In the genomic region with DNA sequence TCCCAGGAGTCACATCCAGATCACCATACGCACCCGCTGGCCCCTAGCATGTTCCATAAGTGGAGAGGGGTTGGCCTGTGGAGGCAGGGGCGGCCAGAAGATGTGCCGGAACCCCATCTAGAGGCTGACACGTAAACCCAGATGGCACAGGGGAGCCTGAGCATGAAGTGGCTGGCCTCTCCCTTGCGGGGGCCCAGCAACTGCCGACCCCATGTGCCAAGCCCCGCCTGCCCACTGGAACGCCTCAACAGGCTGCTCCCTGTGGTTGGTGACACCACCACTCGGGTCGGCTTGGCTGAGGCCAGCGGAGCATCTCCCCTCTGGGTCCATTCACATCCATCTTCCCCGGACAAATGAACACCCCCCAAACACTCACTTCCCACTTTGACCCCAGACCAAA, we compare ENCODE assay signal across 15 cellular contexts. TPM values are rescaled to one million over a fixed set of nuclear protein-coding genes. Genes with fewer than 3 reads are reported as not detected.
A peak's percentile ranks its signal among the peaks of the same experiment; 100 is the strongest.
DNase-seq lines count a peak whose midpoint lies in the region; ATAC-seq and TF ChIP-seq lines count a peak whose summit lies in the region.
"Had no signal": no experiment of that assay in that cellular context is flagged by ENCODE, and none has a peak within 500 bp of the region (broad histone marks: within the 10 kb centered on the region; RNA-seq: fewer than 3 reads in every experiment).

No MANE protein-coding gene starts in this region.

- no peak overlapping the region for H3K4me3 ChIP-seq in lower lobe of right lung

- no peaks in the 10 kb centered on the region for H3K9me3 ChIP-seq in lower lobe of right lung

- peaks cover 20% of the 10 kb centered on the region for H3K36me3 Mint-ChIP-seq in chondrocyte (ENCODE audit: low read depth)
- H3K36me3 Mint-ChIP-seq in neural crest cell (ENCODE audit: low read depth), result no peaks in the 10 kb centered on the region
- no peaks in the 10 kb centered on the region for H3K36me3 Mint-ChIP-seq in stimulated activated memory B cell treated with anti-CD40 and anti-IgM and Interleukin-4, amounts not matched to agents 10 μg/mL and 1 μg/mL and 100 μg/mL, for 72 hours
- H3K36me3 Mint-ChIP-seq: CD8-positive, alpha-beta T cell had no signal

- no peak for ATAC-seq in lower lobe of right lung
- no peak for ATAC-seq in stimulated activated memory B cell treated with anti-CD40 and anti-IgM and Interleukin-4, amounts not matched to agents 10 μg/mL and 1 μg/mL and 100 μg/mL, for 72 hours
- ATAC-seq: CD8-positive, alpha-beta T cell; Right ventricle myocardium inferior had no signal

- no peaks in the 10 kb centered on the region for H3K27me3 Mint-ChIP-seq in chondrocyte (ENCODE audit: low read depth)
- H3K27me3 Mint-ChIP-seq in neural crest cell (ENCODE audit: low read depth), result no peaks in the 10 kb centered on the region
- H3K27me3 Mint-ChIP-seq in stimulated activated memory B cell treated with anti-CD40 and anti-IgM and Interleukin-4, amounts not matched to agents 10 μg/mL and 1 μg/mL and 100 μg/mL, for 72 hours, result peaks cover 99% of the 10 kb centered on the region

- no peak for DNase-seq in RWPE1 (ENCODE audit: low spot score)
- no peak for DNase-seq in chondrocyte (ENCODE audit: low spot score)
- DNase-seq in neural crest cell (ENCODE audit: low read depth, low spot score), result no peak
- DNase-seq in lower lobe of right lung, result no peak
- DNase-seq in HK-2 (ENCODE audit: unreplicated experiment), result no peak
- DNase-seq: CD8-positive, alpha-beta T cell; H7; NCI-H1417; NCI-H1930; NCI-H2171 treated with DMSO at 0.1 percent for 48 hours; NCI-H774 had no signal

- H3K27ac Mint-ChIP-seq in chondrocyte (ENCODE audit: unreplicated experiment) (peak overlapping the region; percentile 77), neural crest cell (ENCODE audit: unreplicated experiment) (peak overlapping the region; percentile 57)
- H3K27ac Mint-ChIP-seq in stimulated activated memory B cell treated with anti-CD40 and anti-IgM and Interleukin-4, amounts not matched to agents 10 μg/mL and 1 μg/mL and 100 μg/mL, for 72 hours, result no peak overlapping the region
- H3K27ac Mint-ChIP-seq: CD8-positive, alpha-beta T cell had no signal

- peaks cover 41% of the 10 kb centered on the region for H3K36me3 ChIP-seq in lower lobe of right lung

- no peak overlapping the region for H3K4me3 Mint-ChIP-seq in chondrocyte (ENCODE audit: unreplicated experiment)
- no peak overlapping the region for H3K4me3 Mint-ChIP-seq in neural crest cell
- H3K4me3 Mint-ChIP-seq in stimulated activated memory B cell treated with anti-CD40 and anti-IgM and Interleukin-4, amounts not matched to agents 10 μg/mL and 1 μg/mL and 100 μg/mL, for 72 hours, result no peak overlapping the region
- H3K4me3 Mint-ChIP-seq: CD8-positive, alpha-beta T cell had no signal

- peaks cover 63% of the 10 kb centered on the region for H3K4me1 ChIP-seq in lower lobe of right lung

- H3K9me3 Mint-ChIP-seq in chondrocyte (ENCODE audit: low read depth), result no peaks in the 10 kb centered on the region
- no peaks in the 10 kb centered on the region for H3K9me3 Mint-ChIP-seq in neural crest cell
- no peaks in the 10 kb centered on the region for H3K9me3 Mint-ChIP-seq in stimulated activated memory B cell treated with anti-CD40 and anti-IgM and Interleukin-4, amounts not matched to agents 10 μg/mL and 1 μg/mL and 100 μg/mL, for 72 hours
- H3K9me3 Mint-ChIP-seq: CD8-positive, alpha-beta T cell had no signal

- TF ChIP-seq CTCF in RWPE1 (conservative IDR thresholded peaks at IDR 0.05; ENCODE audit: low read depth) (no peak), chondrocyte (IDR thresholded peaks at IDR 0.05) (no peak), neural crest cell (conservative IDR thresholded peaks at IDR 0.05) (no peak), lower lobe of right lung (IDR thresholded peaks at IDR 0.05) (no peak)

- intact Hi-C loops in lower lobe of right lung (cut with DNase I), result no loop called here

- H3K4me1 Mint-ChIP-seq in chondrocyte (ENCODE audit: low read depth) (peaks cover 87% of the 10 kb centered on the region), neural crest cell (peaks cover 66% of the 10 kb centered on the region)
- peaks cover 16% of the 10 kb centered on the region for H3K4me1 Mint-ChIP-seq in stimulated activated memory B cell treated with anti-CD40 and anti-IgM and Interleukin-4, amounts not matched to agents 10 μg/mL and 1 μg/mL and 100 μg/mL, for 72 hours

- CTCF ChIA-PET in RWPE1 (lab: Yijun Ruan, JAX), result no interaction called here

- POLR2A ChIA-PET in RWPE1 (lab: Yijun Ruan, JAX; ENCODE audit: low non-redundant PET), result no interaction called here

- H3K27ac ChIP-seq in RWPE1, result peak overlapping the region; percentile 98
- peak overlapping the region; percentile 99 for H3K27ac ChIP-seq in temporal lobe (ENCODE audit: low read depth, low read length)
- H3K27ac ChIP-seq in lower lobe of right lung, result no peak overlapping the region

- H3K27me3 ChIP-seq in lower lobe of right lung (ENCODE audit: low read depth), result no peaks in the 10 kb centered on the region

RNA-seq across cellular contexts. Expression of gene BCAR1, which starts 9.5 kb away (rescaled TPM):
- total RNA-seq in chondrocyte, result 125 to 140 TPM (median 125 TPM) in 3 replicates
- 63.8 and 64.0 TPM in 2 replicates for total RNA-seq in neural crest cell
- total RNA-seq in temporal lobe, result 17.2 TPM
- total RNA-seq in lower lobe of right lung, result 65.1 TPM
- total RNA-seq: CD8-positive, alpha-beta T cell had no signal

RNA-seq across cellular contexts. Expression of gene CTRB1, which starts 23.2 kb away (rescaled TPM):
- not detected in 3 replicates for total RNA-seq in chondrocyte
- not detected in 2 replicates for total RNA-seq in neural crest cell
- not detected for total RNA-seq in temporal lobe
- not detected for total RNA-seq in lower lobe of right lung
- total RNA-seq: CD8-positive, alpha-beta T cell; H7; NCI-H460; Right ventricle myocardium inferior had no signal

RNA-seq across cellular contexts. Expression of gene CTRB2, which starts 35.0 kb away (rescaled TPM):
- total RNA-seq in chondrocyte (not detected in 3 replicates), neural crest cell (not detected in 2 replicates), temporal lobe (not detected), lower lobe of right lung (0.44 TPM)
- total RNA-seq: CD8-positive, alpha-beta T cell; H7; NCI-H460; Right ventricle myocardium inferior had no signal
